Comparison of ENCODE assay signal across 37 cellular contexts in genomic region chr18:6975084-6975483, GRCh38.
"Had no signal": no experiment of that assay in that cellular context is flagged by ENCODE, and none has a peak within 500 bp of the region (broad histone marks: within the 10 kb centered on the region; RNA-seq: fewer than 3 reads in every experiment).

No MANE protein-coding gene starts in this region.

- FAIRE-seq: colon, endometrium, endothelial cell of umbilical vein had no signal

- H3K9me3 ChIP-seq: adrenal gland, body of pancreas, esophagus squamous epithelium, gastroesophageal sphincter, heart right ventricle had no signal

- DNase-seq: activated CD4-positive, alpha-beta T cell treated with anti-CD3 and anti-CD28 coated beads for 1 hour; activated CD4-positive, alpha-beta T cell treated with anti-CD3 and anti-CD28 coated beads for 4 hours; activated CD4-positive, alpha-beta T cell treated with anti-CD3 and anti-CD28 coated beads, Interleukin-2, amount 10 ng/mL, durations not matched to agents 7 days and 5 days; activated CD4-positive, alpha-beta T cell treated with anti-CD3 and anti-CD28 coated beads, Interleukin-2, amount 50 U/mL, for 4 hours; activated CD8-positive, alpha-beta memory T cell treated with anti-CD3 and anti-CD28 coated beads, Interleukin-2, amount 10 ng/mL, durations not matched to agents 7 days and 5 days; activated CD8-positive, alpha-beta memory T cell treated with anti-CD3 and anti-CD28 coated beads, Interleukin-2, amount 50 U/mL, for 4 hours; activated CD8-positive, alpha-beta T cell treated with anti-CD3 and anti-CD28 coated beads, Interleukin-2, amount 10 ng/mL, durations not matched to agents 7 days and 5 days; activated effector memory CD4-positive, alpha-beta T cell treated with anti-CD3 and anti-CD28 coated beads, Interleukin-2, amount 50 U/mL, for 16 hours; activated naive CD4-positive, alpha-beta T cell treated with anti-CD3 and anti-CD28 coated beads for 36 hours; activated naive CD8-positive, alpha-beta T cell treated with anti-CD3 and anti-CD28 coated beads for 36 hours; activated naive CD8-positive, alpha-beta T cell treated with anti-CD3 and anti-CD28 coated beads, Interleukin-2, amount 50 U/mL, for 24 hours; activated T-cell treated with anti-CD3 and anti-CD28 coated beads, Interleukin-2, amount 50 U/mL, for 1 hour; activated T-cell treated with anti-CD3 and anti-CD28 coated beads, Interleukin-2, amount 50 U/mL, for 48 hours; adrenal gland; amygdala; aorta; body of pancreas; caudate nucleus; cortex of kidney; dermis blood vessel endothelial cell; effector CD4-positive, alpha-beta T cell; effector memory CD8-positive, alpha-beta T cell; esophagus squamous epithelium; foreskin melanocyte; heart right ventricle; T-helper 1 cell; T-helper 17 cell; T1000 had no signal

- H3K27me3 ChIP-seq: adrenal gland, body of pancreas, esophagus squamous epithelium, gastroesophageal sphincter had no signal

- H3K36me3 Mint-ChIP-seq: activated CD8-positive, alpha-beta memory T cell treated with anti-CD3 and anti-CD28 coated beads, Interleukin-2, amount 10 ng/mL, durations not matched to agents 7 days and 5 days; activated naive CD4-positive, alpha-beta T cell treated with anti-CD3 and anti-CD28 coated beads, Interleukin-2, amount 50 U/mL, for 24 hours; activated naive CD8-positive, alpha-beta T cell treated with anti-CD3 and anti-CD28 coated beads for 36 hours had no signal

- ATAC-seq: activated CD8-positive, alpha-beta memory T cell treated with anti-CD3 and anti-CD28 coated beads, Interleukin-2, amount 10 ng/mL, durations not matched to agents 7 days and 5 days; activated CD8-positive, alpha-beta T cell treated with anti-CD3 and anti-CD28 coated beads, Interleukin-2, amount 10 ng/mL, durations not matched to agents 7 days and 5 days; activated naive CD8-positive, alpha-beta T cell treated with anti-CD3 and anti-CD28 coated beads, Interleukin-2, amount 50 U/mL, for 24 hours; body of pancreas; effector memory CD8-positive, alpha-beta T cell; gastroesophageal sphincter; heart right ventricle; T-helper 17 cell had no signal

- H3K9me3 Mint-ChIP-seq: activated CD4-positive, alpha-beta T cell treated with anti-CD3 and anti-CD28 coated beads, Interleukin-2, amount 10 ng/mL, durations not matched to agents 7 days and 5 days; activated naive CD4-positive, alpha-beta T cell treated with anti-CD3 and anti-CD28 coated beads for 36 hours; activated naive CD4-positive, alpha-beta T cell treated with anti-CD3 and anti-CD28 coated beads, Interleukin-2, amount 50 U/mL, for 24 hours; activated naive CD8-positive, alpha-beta T cell treated with anti-CD3 and anti-CD28 coated beads for 36 hours; activated naive CD8-positive, alpha-beta T cell treated with anti-CD3 and anti-CD28 coated beads, Interleukin-2, amount 50 U/mL, for 24 hours; activated T-helper 1 cell treated with anti-CD3 and anti-CD28 coated beads, Interleukin-12 subunit alpha, Interleukin-12 subunit beta, Interleukin-2, Interleukin-4 antibody, amounts not matched to agents 30 ng/mL and 10 ng/mL and 1 ng/mL, durations not matched to agents 14 hours and 24 hours and 36 hours; activated T-helper 2 cell treated with anti-CD3 and anti-CD28 coated beads, Interferon-gamma antibody, Interleukin-2, Interleukin-4, amounts not matched to agents 10 μg/mL and 5 μg/mL and 100 μg/mL, durations not matched to agents 14 hours and 24 hours and 36 hours; effector memory CD8-positive, alpha-beta T cell; T-helper 2 cell treated with Interferon-gamma antibody and Interleukin-4, amounts not matched to agents 5 μg/mL and 100 μg/mL, for 36 hours had no signal

- H3K4me1 Mint-ChIP-seq: activated CD4-positive, alpha-beta T cell treated with anti-CD3 and anti-CD28 coated beads, Interleukin-2, amount 10 ng/mL, durations not matched to agents 7 days and 5 days; activated CD8-positive, alpha-beta memory T cell treated with anti-CD3 and anti-CD28 coated beads, Interleukin-2, amount 10 ng/mL, durations not matched to agents 7 days and 5 days; activated naive CD4-positive, alpha-beta T cell treated with anti-CD3 and anti-CD28 coated beads, Interleukin-2, amount 50 U/mL, for 24 hours; activated naive CD8-positive, alpha-beta T cell treated with anti-CD3 and anti-CD28 coated beads for 36 hours; activated naive CD8-positive, alpha-beta T cell treated with anti-CD3 and anti-CD28 coated beads, Interleukin-2, amount 50 U/mL, for 24 hours; T-helper 17 cell had no signal

- H3K27ac Mint-ChIP-seq: activated CD4-positive, alpha-beta T cell treated with anti-CD3 and anti-CD28 coated beads, Interleukin-2, amount 10 ng/mL, durations not matched to agents 7 days and 5 days; activated CD8-positive, alpha-beta memory T cell treated with anti-CD3 and anti-CD28 coated beads, Interleukin-2, amount 10 ng/mL, durations not matched to agents 7 days and 5 days; activated CD8-positive, alpha-beta T cell treated with anti-CD3 and anti-CD28 coated beads, Interleukin-2, amount 10 ng/mL, durations not matched to agents 7 days and 5 days; activated naive CD4-positive, alpha-beta T cell treated with anti-CD3 and anti-CD28 coated beads for 36 hours; activated naive CD4-positive, alpha-beta T cell treated with anti-CD3 and anti-CD28 coated beads, Interleukin-2, amount 50 U/mL, for 24 hours; activated naive CD8-positive, alpha-beta T cell treated with anti-CD3 and anti-CD28 coated beads for 36 hours; activated naive CD8-positive, alpha-beta T cell treated with anti-CD3 and anti-CD28 coated beads, Interleukin-2, amount 50 U/mL, for 24 hours; activated T-helper 1 cell treated with anti-CD3 and anti-CD28 coated beads, Interleukin-12 subunit alpha, Interleukin-12 subunit beta, Interleukin-2, Interleukin-4 antibody, amounts not matched to agents 30 ng/mL and 10 ng/mL and 1 ng/mL, durations not matched to agents 14 hours and 24 hours and 36 hours; activated T-helper 2 cell treated with anti-CD3 and anti-CD28 coated beads, Interferon-gamma antibody, Interleukin-2, Interleukin-4, amounts not matched to agents 10 μg/mL and 5 μg/mL and 100 μg/mL, durations not matched to agents 14 hours and 24 hours and 36 hours; effector memory CD8-positive, alpha-beta T cell; T-helper 17 cell; T-helper 2 cell treated with Interferon-gamma antibody and Interleukin-4, amounts not matched to agents 5 μg/mL and 100 μg/mL, for 36 hours had no signal

- H3K4me3 Mint-ChIP-seq: activated CD4-positive, alpha-beta T cell treated with anti-CD3 and anti-CD28 coated beads, Interleukin-2, amount 10 ng/mL, durations not matched to agents 7 days and 5 days; activated CD8-positive, alpha-beta memory T cell treated with anti-CD3 and anti-CD28 coated beads, Interleukin-2, amount 10 ng/mL, durations not matched to agents 7 days and 5 days; activated CD8-positive, alpha-beta T cell treated with anti-CD3 and anti-CD28 coated beads, Interleukin-2, amount 10 ng/mL, durations not matched to agents 7 days and 5 days; activated naive CD4-positive, alpha-beta T cell treated with anti-CD3 and anti-CD28 coated beads for 36 hours; activated naive CD4-positive, alpha-beta T cell treated with anti-CD3 and anti-CD28 coated beads, Interleukin-2, amount 50 U/mL, for 24 hours; activated naive CD8-positive, alpha-beta T cell treated with anti-CD3 and anti-CD28 coated beads for 36 hours; activated naive CD8-positive, alpha-beta T cell treated with anti-CD3 and anti-CD28 coated beads, Interleukin-2, amount 50 U/mL, for 24 hours; activated T-helper 1 cell treated with anti-CD3 and anti-CD28 coated beads, Interleukin-12 subunit alpha, Interleukin-12 subunit beta, Interleukin-2, Interleukin-4 antibody, amounts not matched to agents 30 ng/mL and 10 ng/mL and 1 ng/mL, durations not matched to agents 14 hours and 24 hours and 36 hours; effector memory CD8-positive, alpha-beta T cell; T-helper 17 cell; T-helper 2 cell treated with Interferon-gamma antibody and Interleukin-4, amounts not matched to agents 5 μg/mL and 100 μg/mL, for 36 hours had no signal

- H3K4me1 ChIP-seq: adrenal gland, esophagus squamous epithelium, gastroesophageal sphincter, heart right ventricle had no signal

- H3K36me3 ChIP-seq: adrenal gland, esophagus squamous epithelium, gastroesophageal sphincter, heart right ventricle had no signal

- H3K27me3 Mint-ChIP-seq: activated CD4-positive, alpha-beta T cell treated with anti-CD3 and anti-CD28 coated beads, Interleukin-2, amount 10 ng/mL, durations not matched to agents 7 days and 5 days; activated CD8-positive, alpha-beta memory T cell treated with anti-CD3 and anti-CD28 coated beads, Interleukin-2, amount 10 ng/mL, durations not matched to agents 7 days and 5 days; activated naive CD4-positive, alpha-beta T cell treated with anti-CD3 and anti-CD28 coated beads, Interleukin-2, amount 50 U/mL, for 24 hours; activated naive CD8-positive, alpha-beta T cell treated with anti-CD3 and anti-CD28 coated beads for 36 hours; activated naive CD8-positive, alpha-beta T cell treated with anti-CD3 and anti-CD28 coated beads, Interleukin-2, amount 50 U/mL, for 24 hours; effector memory CD8-positive, alpha-beta T cell; T-helper 17 cell had no signal

- H3K4me3 ChIP-seq: adrenal gland, body of pancreas, esophagus squamous epithelium, gastroesophageal sphincter, heart right ventricle had no signal

- H3K27ac ChIP-seq: adrenal gland, body of pancreas, epithelial cell of prostate, esophagus squamous epithelium, gastroesophageal sphincter, heart right ventricle had no signal
